11 cellular contexts compared by ENCODE assay signal in the genomic region with DNA sequence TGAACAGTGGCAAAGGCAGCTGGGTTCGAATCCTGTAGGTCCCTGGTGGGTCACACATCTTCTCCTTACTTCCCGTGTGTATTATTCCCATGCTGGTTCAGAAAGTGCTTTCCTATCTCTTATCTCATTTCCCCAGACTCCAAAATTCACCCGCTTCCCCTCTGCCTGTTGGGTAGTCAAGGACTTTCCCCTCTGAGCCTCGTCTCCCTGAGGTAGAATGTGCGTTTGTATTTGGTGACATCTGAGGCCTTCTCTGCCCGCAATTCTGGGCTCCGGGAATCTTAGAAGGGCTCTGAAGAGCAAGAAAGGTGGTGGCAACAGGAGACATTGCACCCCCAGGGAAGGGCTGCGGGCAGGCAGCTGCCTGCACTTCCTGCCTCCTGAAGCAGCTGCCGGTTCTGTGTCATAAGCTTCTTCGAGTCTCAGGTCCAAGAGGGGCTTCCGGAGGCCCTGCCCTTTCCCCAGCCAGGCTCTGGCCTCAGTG. TPM values are rescaled to one million over a fixed set of nuclear protein-coding genes. Genes with fewer than 3 reads are reported as not detected.
DNase-seq lines count a peak whose midpoint lies in the region; ATAC-seq, FAIRE-seq and TF ChIP-seq lines count a peak whose summit lies in the region.
"Had no signal": no experiment of that assay in that cellular context is flagged by ENCODE, and none has a peak within 500 bp of the region (broad histone marks: within the 10 kb centered on the region; RNA-seq: fewer than 3 reads in every experiment).

No MANE protein-coding gene starts in this region.

- POLR2A ChIA-PET in MCF 10A (lab: Yijun Ruan, JAX) = no interaction called here

- H3K36me3 Mint-ChIP-seq in endodermal cell (ENCODE audit: low read depth) (no peaks in the 10 kb centered on the region), MCF 10A (ENCODE audit: insufficient read depth, unreplicated experiment) (no peaks in the 10 kb centered on the region)

- peaks cover 5% of the 10 kb centered on the region for H3K27me3 ChIP-seq in RWPE2 (ENCODE audit: insufficient read depth, poor library complexity, severe bottlenecking)
- H3K27me3 ChIP-seq in endodermal cell (ENCODE audit: control insufficient read depth, insufficient read depth, low read length, poor library complexity, severe bottlenecking) = peaks cover 9% of the 10 kb centered on the region
- H3K27me3 ChIP-seq in gastrocnemius medialis = peaks cover 0 to 2% (median 0%) of the 10 kb centered on the region in 3 donors
- H3K27me3 ChIP-seq: cardiac muscle cell had no signal

- H3K4me1 ChIP-seq in RWPE2 (ENCODE audit: insufficient read depth, poor library complexity, severe bottlenecking) (no peaks in the 10 kb centered on the region), endodermal cell (ENCODE audit: control insufficient read depth, insufficient read depth, low read length) (no peaks in the 10 kb centered on the region), gastrocnemius medialis (peaks cover 4 to 6% of the 10 kb centered on the region in 2 donors)
- H3K4me1 ChIP-seq: parathyroid adenoma had no signal

- no TSS peak for BruUV-seq in MCF 10A (replicated peaks; lab: Mats Ljungman, UMichigan)

- H3K27ac Mint-ChIP-seq in endodermal cell = no peak overlapping the region
- no peak overlapping the region for H3K27ac Mint-ChIP-seq in MCF 10A (ENCODE audit: low read depth, unreplicated experiment)

- H3K4me3 Mint-ChIP-seq in endodermal cell (no peak overlapping the region), MCF 10A (ENCODE audit: unreplicated experiment) (no peak overlapping the region)

- 89% methylated on average over 10 to 11 of the region's 11 CpGs for WGBS in endodermal cell (ENCODE audit: insufficient coverage in 1 of 2, insufficient read length in 1 of 2), 2 experiments

- intact Hi-C loops in gastrocnemius medialis (cut with DNase I; ENCODE audit: low total_unique reads) = no loop called here
- intact Hi-C loops in MCF 10A (cut with micrococcal nuclease) = no loop called here

- FAIRE-seq in GM12892 (lab: Jason Lieb, UNC) = peak; percentile 33

- H3K27ac ChIP-seq in RWPE2 (ENCODE audit: poor library complexity, severe bottlenecking) (no peak overlapping the region), endodermal cell (ENCODE audit: low read depth, low read length) (no peak overlapping the region), gastrocnemius medialis (peak overlapping the region; percentile 15 to 80 (median 74))
- H3K27ac ChIP-seq: cardiac muscle cell, parathyroid adenoma had no signal

- no peaks in the 10 kb centered on the region for H3K36me3 ChIP-seq in RWPE2 (ENCODE audit: low read depth)
- H3K36me3 ChIP-seq in endodermal cell (ENCODE audit: control insufficient read depth, insufficient read depth, low read length) = no peaks in the 10 kb centered on the region
- peaks cover 0 to 3% of the 10 kb centered on the region in 2 donors for H3K36me3 ChIP-seq in gastrocnemius medialis
- H3K36me3 ChIP-seq: cardiac muscle cell had no signal

- TF ChIP-seq POLR2A in GM12892 (IDR thresholded peaks at IDR 0.05; ENCODE audit: low read depth, low read length) (no peak), gastrocnemius medialis (IDR thresholded peaks at IDR 0.05) (no peak)

- CTCF ChIA-PET in MCF 10A (lab: Yijun Ruan, JAX) = no interaction called here

- TF ChIP-seq CTCF in RWPE2 (IDR thresholded peaks at IDR 0.05; ENCODE audit: poor library complexity, severe bottlenecking) (no peak), endodermal cell (conservative IDR thresholded peaks at IDR 0.05) (no peak), gastrocnemius medialis (IDR thresholded peaks at IDR 0.05 in 4 of 5, conservative IDR thresholded peaks at IDR 0.05 in 1 of 5) (no peak), MCF 10A (IDR thresholded peaks at IDR 0.05; ENCODE audit: unreplicated experiment) (no peak)

- H3K9me3 ChIP-seq in RWPE2 (ENCODE audit: severe bottlenecking) = no peaks in the 10 kb centered on the region
- no peaks in the 10 kb centered on the region for H3K9me3 ChIP-seq in endodermal cell (ENCODE audit: control insufficient read depth, low read length)
- no peaks in the 10 kb centered on the region for H3K9me3 ChIP-seq in gastrocnemius medialis

- DNase-seq in GM12892 (ENCODE audit: insufficient read length) (peak; percentile 33), RWPE2 (ENCODE audit: low spot score) (peak; percentile 42), endodermal cell (peak; percentile 46), gastrocnemius medialis (no peak), NCI-H187 (lab: John Stamatoyannopoulos, UW) (no peak), MCF 10A (ENCODE audit: unreplicated experiment) (no peak), retina (no peak)
- DNase-seq: NCI-H524 treated with DMSO at 0.1 percent for 48 hours had no signal

- no peak overlapping the region for H3K4me3 ChIP-seq in RWPE2 (ENCODE audit: severe bottlenecking)
- H3K4me3 ChIP-seq in endodermal cell (ENCODE audit: low read length) = no peak overlapping the region
- no peak overlapping the region for H3K4me3 ChIP-seq in gastrocnemius medialis
- H3K4me3 ChIP-seq: cardiac muscle cell had no signal

- ATAC-seq in RWPE2 (ENCODE audit: low read depth) (no peak), gastrocnemius medialis (no peak), HG02588 (IDR thresholded peaks at IDR 0.05; ENCODE audit: unreplicated experiment) (no peak)

- H3K9me3 Mint-ChIP-seq in endodermal cell (no peaks in the 10 kb centered on the region), MCF 10A (ENCODE audit: unreplicated experiment) (no peaks in the 10 kb centered on the region)

- in situ Hi-C loops in gastrocnemius medialis (cut with MboI; ENCODE audit: low sequenced_read_pairs in 4 of 4) = no loop called here

- H3K9ac ChIP-seq in endodermal cell (ENCODE audit: extremely low read depth, low read length, poor library complexity, severe bottlenecking) = no peak overlapping the region
- H3K9ac ChIP-seq: parathyroid adenoma had no signal

- H3K4me1 Mint-ChIP-seq in endodermal cell (peaks cover 8% of the 10 kb centered on the region), MCF 10A (ENCODE audit: insufficient read depth, unreplicated experiment) (no peaks in the 10 kb centered on the region)

- H3K27me3 Mint-ChIP-seq in endodermal cell (ENCODE audit: insufficient read depth) (peaks cover 19% of the 10 kb centered on the region), MCF 10A (ENCODE audit: insufficient read depth, unreplicated experiment) (peaks cover 11% of the 10 kb centered on the region)

RNA-seq across cellular contexts. Expression of gene LRRC32, which starts 5.9 kb away (rescaled TPM):
- polyA plus RNA-seq in GM12892 (2012; ENCODE audit: missing spikeins) = 5.1 TPM
- total RNA-seq in endodermal cell (1 to 10 TPM; 1.3 to 1.6 TPM), gastrocnemius medialis (10 to 100 TPM; 14.5 to 35.5 (median 23.4) TPM), MCF 10A (2022) (not detected in 2 replicates)
- polyA plus RNA-seq in endodermal cell (2013, experiment 1 of 2) = 2.0 TPM
- polyA plus RNA-seq in endodermal cell (2013, experiment 2 of 2) = 2.2 TPM

Comparison
In these comparisons a context has a peak if more than half of its experiments do, and no peak if none do; other contexts are left out.
1. DNase-seq: peak in GM12892 (single experiment), RWPE2 (single experiment) and endodermal cell (single experiment); none in gastrocnemius medialis (0 of 2), NCI-H187 (0 of 2), MCF 10A (single experiment) and retina (single experiment).
2. H3K27ac ChIP-seq: peak in gastrocnemius medialis (4 of 4); none in RWPE2 (single experiment) and endodermal cell (single experiment).
3. RNA of gene LRRC32, which starts 5.9 kb away (total RNA-seq): 14.5 to 35.5 TPM in gastrocnemius medialis; 1.3 to 1.6 TPM in endodermal cell and not detected in MCF 10A; every median in the first group is over 4 times any median in the second.